In genomic region chr1:52119722-52120121, GRCh38 we compare ENCODE assay signal across 1 cellular context.
TF ChIP-seq lines count a peak whose summit lies in the region.

No MANE protein-coding gene starts in this region.

TF ChIP-seq in WTC11, 78 proteins besides CTCF, POLR2A, EP300 and RAD21 (continued from another document):
- TF ChIP-seq, protein P1, sequence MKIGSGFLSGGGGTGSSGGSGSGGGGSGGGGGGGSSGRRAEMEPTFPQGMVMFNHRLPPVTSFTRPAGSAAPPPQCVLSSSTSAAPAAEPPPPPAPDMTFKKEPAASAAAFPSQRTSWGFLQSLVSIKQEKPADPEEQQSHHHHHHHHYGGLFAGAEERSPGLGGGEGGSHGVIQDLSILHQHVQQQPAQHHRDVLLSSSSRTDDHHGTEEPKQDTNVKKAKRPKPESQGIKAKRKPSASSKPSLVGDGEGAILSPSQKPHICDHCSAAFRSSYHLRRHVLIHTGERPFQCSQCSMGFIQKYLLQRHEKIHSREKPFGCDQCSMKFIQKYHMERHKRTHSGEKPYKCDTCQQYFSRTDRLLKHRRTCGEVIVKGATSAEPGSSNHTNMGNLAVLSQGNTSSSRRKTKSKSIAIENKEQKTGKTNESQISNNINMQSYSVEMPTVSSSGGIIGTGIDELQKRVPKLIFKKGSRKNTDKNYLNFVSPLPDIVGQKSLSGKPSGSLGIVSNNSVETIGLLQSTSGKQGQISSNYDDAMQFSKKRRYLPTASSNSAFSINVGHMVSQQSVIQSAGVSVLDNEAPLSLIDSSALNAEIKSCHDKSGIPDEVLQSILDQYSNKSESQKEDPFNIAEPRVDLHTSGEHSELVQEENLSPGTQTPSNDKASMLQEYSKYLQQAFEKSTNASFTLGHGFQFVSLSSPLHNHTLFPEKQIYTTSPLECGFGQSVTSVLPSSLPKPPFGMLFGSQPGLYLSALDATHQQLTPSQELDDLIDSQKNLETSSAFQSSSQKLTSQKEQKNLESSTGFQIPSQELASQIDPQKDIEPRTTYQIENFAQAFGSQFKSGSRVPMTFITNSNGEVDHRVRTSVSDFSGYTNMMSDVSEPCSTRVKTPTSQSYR (CRISPR knock-in tag; IDR thresholded peaks at IDR 0.05), result no peak
